Comparison of ENCODE assay signal across 8 cellular contexts in genomic region chr15:23035964-23036566, GRCh38. TPM values are rescaled to one million over a fixed set of nuclear protein-coding genes. Genes with fewer than 3 reads are reported as not detected.
DNase-seq lines count a peak whose midpoint lies in the region; ATAC-seq lines count a peak whose summit lies in the region.

No MANE protein-coding gene starts in this region.

- H3K27ac Mint-ChIP-seq in T-helper 2 cell treated with Interferon-gamma antibody and Interleukin-4, amounts not matched to agents 5 μg/mL and 100 μg/mL, for 36 hours = no peak overlapping the region

- H3K4me1 Mint-ChIP-seq in T-helper 2 cell treated with Interferon-gamma antibody and Interleukin-4, amounts not matched to agents 5 μg/mL and 100 μg/mL, for 36 hours (ENCODE audit: low read depth) = peaks cover 18% of the 10 kb centered on the region

- H3K27me3 Mint-ChIP-seq in T-helper 2 cell treated with Interferon-gamma antibody and Interleukin-4, amounts not matched to agents 5 μg/mL and 100 μg/mL, for 36 hours (ENCODE audit: low read depth) = no peaks in the 10 kb centered on the region

- DNase-seq in NCI-H510A treated with DMSO at 0.1 percent for 48 hours (lab: John Stamatoyannopoulos, UW) = peak; percentile 11
- DNase-seq in NCI-H510A (lab: John Stamatoyannopoulos, UW) = no peak
- DNase-seq in HK-2 (ENCODE audit: unreplicated experiment) = peak; percentile 50
- DNase-seq in T-helper 2 cell treated with Interferon-gamma antibody and Interleukin-4, amounts not matched to agents 5 μg/mL and 100 μg/mL, for 36 hours (ENCODE audit: low spot score) = peak; percentile 43
- DNase-seq in cerebellar cortex (ENCODE audit: low spot score) = peak; percentile 32
- DNase-seq in lung microvascular endothelial cell (ENCODE audit: low read depth in 2 of 2) = peak; percentile 66 to 74
- peak; percentile 45 for DNase-seq in superior temporal gyrus (ENCODE audit: extremely low spot score)

- H3K36me3 Mint-ChIP-seq in T-helper 2 cell treated with Interferon-gamma antibody and Interleukin-4, amounts not matched to agents 5 μg/mL and 100 μg/mL, for 36 hours (ENCODE audit: low read depth) = peaks cover 23% of the 10 kb centered on the region

- ATAC-seq in GM21528 (IDR thresholded peaks at IDR 0.05; ENCODE audit: low FRiP score, unreplicated experiment) = no peak

- H3K9me3 Mint-ChIP-seq in T-helper 2 cell treated with Interferon-gamma antibody and Interleukin-4, amounts not matched to agents 5 μg/mL and 100 μg/mL, for 36 hours = no peaks in the 10 kb centered on the region

- H3K4me3 Mint-ChIP-seq in T-helper 2 cell treated with Interferon-gamma antibody and Interleukin-4, amounts not matched to agents 5 μg/mL and 100 μg/mL, for 36 hours = no peak overlapping the region

RNA-seq across cellular contexts. Expression of gene TUBGCP5, which starts 3.3 kb away (rescaled TPM):
- total RNA-seq in lung microvascular endothelial cell = 11.1 and 13.1 TPM in 2 replicates

RNA-seq across cellular contexts. Expression of gene CYFIP1, which starts 55.9 kb away (rescaled TPM):
- total RNA-seq in lung microvascular endothelial cell = 64.3 and 65.2 TPM in 2 replicates
